In the genomic region with DNA sequence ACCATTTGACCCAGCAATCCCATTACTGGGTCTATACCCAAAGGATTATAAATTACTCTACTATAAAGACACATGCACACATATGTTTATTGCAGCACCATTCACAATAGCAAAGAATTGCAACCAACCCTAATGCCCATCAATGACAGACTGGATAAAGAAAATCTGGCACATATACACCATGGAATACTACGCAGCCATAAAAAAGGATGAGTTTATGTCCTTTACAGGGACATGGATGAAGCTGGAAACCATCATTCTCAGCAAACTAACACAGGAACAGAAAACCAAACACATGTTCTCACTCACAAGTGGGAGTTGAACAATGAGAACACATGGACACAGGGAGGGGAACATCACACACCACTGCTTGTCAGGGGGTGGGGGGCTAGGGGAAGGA, we compare ENCODE assay signal across 2 cellular contexts. TPM values are rescaled to one million over a fixed set of nuclear protein-coding genes. Genes with fewer than 3 reads are reported as not detected.
"Had no signal": no experiment of that assay in that cellular context is flagged by ENCODE, and none has a peak within 500 bp of the region (broad histone marks: within the 10 kb centered on the region; RNA-seq: fewer than 3 reads in every experiment).

No MANE protein-coding gene starts in this region.

RNA-seq across cellular contexts. Expression of a gene that starts 51.9 kb away (rescaled TPM):
- total RNA-seq: M059J, SJSA1 had no signal
